Comparison of ENCODE assay signal across 1 cellular context in the genomic region with DNA sequence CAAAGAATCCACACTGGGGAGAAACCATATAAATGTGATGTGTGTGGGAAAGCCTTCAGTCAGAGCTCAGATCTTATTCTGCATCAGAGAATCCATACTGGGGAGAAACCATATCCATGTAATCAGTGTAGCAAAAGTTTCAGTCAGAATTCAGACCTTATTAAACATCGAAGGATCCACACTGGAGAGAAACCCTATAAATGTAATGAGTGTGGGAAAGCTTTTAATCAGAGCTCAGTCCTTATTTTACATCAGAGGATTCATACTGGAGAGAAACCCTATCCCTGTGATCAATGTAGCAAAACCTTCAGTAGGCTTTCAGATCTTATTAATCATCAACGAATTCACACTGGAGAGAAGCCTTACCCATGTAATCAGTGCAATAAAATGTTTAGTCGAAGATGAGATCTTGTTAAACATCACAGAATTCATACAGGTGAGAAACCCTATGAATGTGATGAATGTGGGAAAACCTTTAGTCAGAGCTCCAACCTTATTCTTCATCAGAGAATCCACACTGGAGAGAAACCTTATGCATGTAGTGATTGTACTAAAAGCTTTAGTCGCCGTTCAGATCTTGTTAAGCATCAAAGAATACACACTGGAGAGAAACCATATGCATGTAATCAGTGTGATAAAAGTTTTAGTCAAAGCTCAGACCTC.
TF ChIP-seq lines count a peak whose summit lies in the region.

No MANE protein-coding gene starts in this region.

TF ChIP-seq in H1, 55 proteins besides CTCF, POLR2A, EP300 and RAD21:
- TF ChIP-seq ZNF274 (IDR thresholded peaks at IDR 0.05; ENCODE audit: borderline replicate concordance, extremely low read depth, low read length) (peak; percentile 91), RFX5 (IDR thresholded peaks at IDR 0.05; ENCODE audit: borderline replicate concordance, low read depth, low read length) (no peak), SIX5 (IDR thresholded peaks at IDR 0.05; ENCODE audit: low read depth, low read length) (no peak), TBP (IDR thresholded peaks at IDR 0.05; ENCODE audit: low read depth, low read length) (no peak), SP4 (IDR thresholded peaks at IDR 0.05; ENCODE audit: low read length) (no peak)
- TF ChIP-seq, protein P1, sequence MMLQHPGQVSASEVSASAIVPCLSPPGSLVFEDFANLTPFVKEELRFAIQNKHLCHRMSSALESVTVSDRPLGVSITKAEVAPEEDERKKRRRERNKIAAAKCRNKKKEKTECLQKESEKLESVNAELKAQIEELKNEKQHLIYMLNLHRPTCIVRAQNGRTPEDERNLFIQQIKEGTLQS (IDR thresholded peaks at IDR 0.05; ENCODE audit: insufficient read depth, low read depth, low read length): no peak
